1 cellular context compared by ENCODE assay signal in the genomic region with DNA sequence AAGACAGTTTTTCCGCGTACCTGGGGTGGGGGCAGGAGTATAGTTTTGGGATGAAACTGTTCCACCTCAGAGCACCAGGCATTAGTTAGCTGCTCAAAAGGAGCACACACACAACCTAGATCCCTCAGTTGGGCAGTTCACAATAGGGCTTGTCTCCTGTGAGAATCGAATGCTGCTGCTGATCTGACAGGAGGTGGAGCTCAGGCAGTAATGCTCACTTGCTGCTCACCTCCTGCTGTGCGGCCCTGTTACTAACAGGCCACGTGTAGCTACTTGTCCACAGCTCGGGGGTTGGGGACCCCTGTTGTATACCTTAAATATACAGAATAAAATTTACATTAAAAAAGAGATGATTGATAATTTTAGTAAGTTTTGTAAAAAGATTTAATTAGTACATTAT.
A peak's percentile ranks its signal among the peaks of the same experiment; 100 is the strongest.
TF ChIP-seq lines count a peak whose summit lies in the region.

No MANE protein-coding gene starts in this region.

TF ChIP-seq in WTC11, 78 proteins besides CTCF, POLR2A, EP300 and RAD21 (continued from another document):
- TF ChIP-seq ZNF121 (CRISPR knock-in tag; IDR thresholded peaks at IDR 0.05), result 0 out of 2 replicates have a peak, but pooled peaks have one; percentile 12
- TF ChIP-seq, protein P1, sequence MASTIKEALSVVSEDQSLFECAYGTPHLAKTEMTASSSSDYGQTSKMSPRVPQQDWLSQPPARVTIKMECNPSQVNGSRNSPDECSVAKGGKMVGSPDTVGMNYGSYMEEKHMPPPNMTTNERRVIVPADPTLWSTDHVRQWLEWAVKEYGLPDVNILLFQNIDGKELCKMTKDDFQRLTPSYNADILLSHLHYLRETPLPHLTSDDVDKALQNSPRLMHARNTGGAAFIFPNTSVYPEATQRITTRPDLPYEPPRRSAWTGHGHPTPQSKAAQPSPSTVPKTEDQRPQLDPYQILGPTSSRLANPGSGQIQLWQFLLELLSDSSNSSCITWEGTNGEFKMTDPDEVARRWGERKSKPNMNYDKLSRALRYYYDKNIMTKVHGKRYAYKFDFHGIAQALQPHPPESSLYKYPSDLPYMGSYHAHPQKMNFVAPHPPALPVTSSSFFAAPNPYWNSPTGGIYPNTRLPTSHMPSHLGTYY (CRISPR knock-in tag; IDR thresholded peaks at IDR 0.05), result no peak
- no peak for TF ChIP-seq FOXK1 (CRISPR knock-in tag; IDR thresholded peaks at IDR 0.05)
TF ChIP-seq in WTC11: peak in this region for 2.
